Comparison of ENCODE assay signal across 9 cellular contexts in the genomic region with DNA sequence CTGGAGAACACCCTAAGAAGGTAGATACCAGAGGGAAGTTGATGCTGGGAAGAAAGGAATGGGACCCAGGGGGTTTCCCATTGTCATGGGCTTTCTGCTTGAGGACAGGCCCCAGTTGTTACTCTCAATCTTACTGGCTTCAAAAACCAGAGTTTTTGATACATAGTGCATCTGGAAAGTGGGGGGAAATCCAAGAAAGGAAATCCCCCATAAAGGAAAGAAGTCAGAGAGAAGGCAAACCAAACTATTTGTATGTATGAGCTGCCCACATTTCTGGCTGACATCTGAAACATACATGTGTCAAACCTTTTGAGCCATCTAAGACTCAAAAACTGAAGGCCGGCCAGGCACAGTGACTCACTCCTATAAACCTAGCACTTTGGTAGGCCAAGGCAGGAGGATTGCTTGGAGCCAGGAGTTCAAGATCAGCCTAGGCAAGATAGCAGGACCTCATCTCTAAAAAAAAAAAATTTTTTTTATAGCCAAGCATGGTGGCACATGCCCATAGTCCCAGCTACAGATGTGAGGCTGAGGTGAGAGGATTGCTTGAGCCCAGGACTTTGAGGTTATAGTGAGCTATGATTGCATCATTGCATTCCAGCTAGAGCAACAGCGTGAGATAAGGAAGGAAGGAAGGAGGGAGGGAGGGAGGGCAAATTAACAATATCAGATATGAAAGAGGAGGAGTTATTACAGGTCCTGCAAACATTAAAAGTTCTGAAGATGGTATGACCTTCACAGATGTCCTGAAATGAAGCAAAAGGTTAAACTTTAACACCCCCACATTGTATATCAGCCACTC. TPM values are rescaled to one million over a fixed set of nuclear protein-coding genes. Genes with fewer than 3 reads are reported as not detected.
DNase-seq lines count a peak whose midpoint lies in the region; ATAC-seq and TF ChIP-seq lines count a peak whose summit lies in the region.
"Had no signal": no experiment of that assay in that cellular context is flagged by ENCODE, and none has a peak within 500 bp of the region (broad histone marks: within the 10 kb centered on the region; RNA-seq: fewer than 3 reads in every experiment).

No MANE protein-coding gene starts in this region.

- no peak for TF ChIP-seq POLR2A in vagina (IDR thresholded peaks at IDR 0.05)

- no peaks in the 10 kb centered on the region for H3K9me3 ChIP-seq in vagina

- H3K27ac Mint-ChIP-seq in activated naive CD4-positive, alpha-beta T cell treated with anti-CD3 and anti-CD28 coated beads for 36 hours, result peak overlapping the region; percentile 75
- H3K27ac Mint-ChIP-seq in stimulated activated naive CD8-positive, alpha-beta T cell treated with anti-CD3 and anti-CD28 coated beads, Interleukin-15, Interleukin-2, amounts not matched to agents 100 ng/mL and 50 ng/mL, for 24 hours, result peak overlapping the region; percentile 83

- no peaks in the 10 kb centered on the region for H3K9me3 Mint-ChIP-seq in activated naive CD4-positive, alpha-beta T cell treated with anti-CD3 and anti-CD28 coated beads for 36 hours
- H3K9me3 Mint-ChIP-seq in stimulated activated naive CD8-positive, alpha-beta T cell treated with anti-CD3 and anti-CD28 coated beads, Interleukin-15, Interleukin-2, amounts not matched to agents 100 ng/mL and 50 ng/mL, for 24 hours, result no peaks in the 10 kb centered on the region

- H3K27ac ChIP-seq in vagina, result no peak overlapping the region
- H3K27ac ChIP-seq: C4-2B had no signal

- TF ChIP-seq CTCF in vagina (IDR thresholded peaks at IDR 0.05), result no peak

- no peaks in the 10 kb centered on the region for H3K4me1 ChIP-seq in vagina

- DNase-seq in activated naive CD4-positive, alpha-beta T cell treated with anti-CD3 and anti-CD28 coated beads for 36 hours, result peak; percentile 86
- no peak for DNase-seq in activated naive CD4-positive, alpha-beta T cell (lab: John Stamatoyannopoulos, UW)
- DNase-seq in activated T-cell treated with anti-CD3 and anti-CD28 coated beads, Interleukin-2, amount 50 U/mL, for 48 hours, result peak; percentile 59 to 60
- DNase-seq in vagina (ENCODE audit: extremely low spot score in 2 of 2), result no peak
- no peak for DNase-seq in NCI-H526 treated with DMSO at 0.1 percent for 48 hours (lab: John Stamatoyannopoulos, UW)
- DNase-seq in hepatic stellate cell (ENCODE audit: low spot score), result no peak

- peaks cover 7% of the 10 kb centered on the region for H3K27me3 Mint-ChIP-seq in activated naive CD4-positive, alpha-beta T cell treated with anti-CD3 and anti-CD28 coated beads for 36 hours (ENCODE audit: low read depth)
- peaks cover 3% of the 10 kb centered on the region for H3K27me3 Mint-ChIP-seq in stimulated activated naive CD8-positive, alpha-beta T cell treated with anti-CD3 and anti-CD28 coated beads, Interleukin-15, Interleukin-2, amounts not matched to agents 100 ng/mL and 50 ng/mL, for 24 hours

- H3K4me3 ChIP-seq in vagina, result no peak overlapping the region

- H3K27me3 ChIP-seq in vagina, result no peaks in the 10 kb centered on the region

- no peaks in the 10 kb centered on the region for H3K36me3 ChIP-seq in vagina

- no peak overlapping the region for H3K4me3 Mint-ChIP-seq in activated naive CD4-positive, alpha-beta T cell treated with anti-CD3 and anti-CD28 coated beads for 36 hours
- no peak overlapping the region for H3K4me3 Mint-ChIP-seq in stimulated activated naive CD8-positive, alpha-beta T cell treated with anti-CD3 and anti-CD28 coated beads, Interleukin-15, Interleukin-2, amounts not matched to agents 100 ng/mL and 50 ng/mL, for 24 hours

- peaks cover 22% of the 10 kb centered on the region for H3K4me1 Mint-ChIP-seq in activated naive CD4-positive, alpha-beta T cell treated with anti-CD3 and anti-CD28 coated beads for 36 hours (ENCODE audit: low read depth)
- peaks cover 24% of the 10 kb centered on the region for H3K4me1 Mint-ChIP-seq in stimulated activated naive CD8-positive, alpha-beta T cell treated with anti-CD3 and anti-CD28 coated beads, Interleukin-15, Interleukin-2, amounts not matched to agents 100 ng/mL and 50 ng/mL, for 24 hours (ENCODE audit: low read depth)

- CTCF ChIA-PET in activated naive CD4-positive, alpha-beta T cell treated with anti-CD3 and anti-CD28 coated beads for 36 hours (lab: Charles Lee), result interaction anchor here (0.6 to 2.3 kb wide), 9 partner anchors 14 to 311 kb away, joined by 3 to 9 read pairs (median 4); a partner anchor contains a TSS

- H3K36me3 Mint-ChIP-seq in activated naive CD4-positive, alpha-beta T cell treated with anti-CD3 and anti-CD28 coated beads for 36 hours (ENCODE audit: low read depth), result no peaks in the 10 kb centered on the region
- H3K36me3 Mint-ChIP-seq in stimulated activated naive CD8-positive, alpha-beta T cell treated with anti-CD3 and anti-CD28 coated beads, Interleukin-15, Interleukin-2, amounts not matched to agents 100 ng/mL and 50 ng/mL, for 24 hours (ENCODE audit: low read depth), result no peaks in the 10 kb centered on the region

- intact Hi-C loops in activated naive CD4-positive, alpha-beta T cell treated with anti-CD3 and anti-CD28 coated beads for 36 hours (cut with micrococcal nuclease), result loop anchor here (1.0 to 10.0 kb wide), 8 partner anchors 15 to 1851 kb away; a partner anchor contains a TSS
- intact Hi-C loops in vagina (cut with DNase I), result no loop called here

- peak; percentile 81 for ATAC-seq in HG03045 (IDR thresholded peaks at IDR 0.05; ENCODE audit: unreplicated experiment)

RNA-seq across cellular contexts. Expression of a gene that starts 6.7 kb away (rescaled TPM):
- total RNA-seq in activated naive CD4-positive, alpha-beta T cell treated with anti-CD3 and anti-CD28 coated beads for 36 hours, result 10 to 100 TPM; 85.9 to 87.2 TPM
- total RNA-seq in vagina, result 47.6 TPM

RNA-seq across cellular contexts. Expression of a gene that starts 22.5 kb away (rescaled TPM):
- total RNA-seq in activated naive CD4-positive, alpha-beta T cell treated with anti-CD3 and anti-CD28 coated beads for 36 hours, result 10 to 100 TPM; 26.6 to 28.9 TPM
- total RNA-seq in vagina, result 65.6 TPM

Comparison
In these comparisons a context has a peak if more than half of its experiments do, and no peak if none do; other contexts are left out.
1. DNase-seq: peak in activated naive CD4-positive, alpha-beta T cell treated with anti-CD3 and anti-CD28 coated beads for 36 hours (single experiment) and activated T-cell treated with anti-CD3 and anti-CD28 coated beads, Interleukin-2, amount 50 U/mL, for 48 hours (2 of 2); none in activated naive CD4-positive, alpha-beta T cell (0 of 4), vagina (0 of 2), NCI-H526 treated with DMSO at 0.1 percent for 48 hours (single experiment) and hepatic stellate cell (single experiment).